ENCODE assay signal across 11 cellular contexts in the genomic region with DNA sequence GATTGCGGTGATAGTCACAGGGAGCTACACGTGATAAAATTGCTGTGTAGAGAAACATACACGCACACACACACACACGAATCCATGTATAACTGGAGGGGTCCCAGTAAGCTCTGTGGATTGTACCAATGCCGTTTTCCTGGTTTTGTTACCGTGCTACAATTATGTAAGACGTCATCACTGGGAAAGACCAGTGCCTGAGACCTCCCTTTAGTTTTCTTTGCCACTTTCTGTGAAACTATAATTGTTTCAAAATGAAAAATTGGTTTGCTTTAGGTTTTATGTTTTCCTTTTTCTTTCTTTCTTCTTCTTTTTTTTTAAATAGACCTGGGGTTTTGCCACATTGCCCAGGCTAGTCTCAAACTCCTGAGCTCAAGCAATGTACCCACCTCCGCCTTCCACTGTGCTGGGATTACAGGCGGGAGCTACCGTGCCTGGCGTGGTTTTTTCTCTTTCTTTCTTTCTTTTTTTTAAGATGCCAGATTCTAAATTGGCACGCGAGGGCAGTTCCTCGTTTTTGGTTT. TPM values are rescaled to one million over a fixed set of nuclear protein-coding genes. Genes with fewer than 3 reads are reported as not detected.
DNase-seq lines count a peak whose midpoint lies in the region; ATAC-seq and TF ChIP-seq lines count a peak whose summit lies in the region.
"Had no signal": no experiment of that assay in that cellular context is flagged by ENCODE, and none has a peak within 500 bp of the region (broad histone marks: within the 10 kb centered on the region; RNA-seq: fewer than 3 reads in every experiment).

No MANE protein-coding gene starts in this region.

- peaks cover 71% of the 10 kb centered on the region for H3K27me3 Mint-ChIP-seq in activated naive CD8-positive, alpha-beta T cell treated with anti-CD3 and anti-CD28 coated beads, Interleukin-2, amount 50 U/mL, for 24 hours
- H3K27me3 Mint-ChIP-seq in natural killer cell treated with Interleukin-12 subunit alpha and Interleukin-12 subunit beta and Interleukin-15 and Interleukin-18, amount 100 ng/mL, for 72 hours, result peaks cover 40 to 74% of the 10 kb centered on the region in 2 donors

- no peak for TF ChIP-seq POLR2A in IMR-90 (IDR thresholded peaks at IDR 0.05; ENCODE audit: low read depth, low read length)
- no peak for TF ChIP-seq POLR2A in prostate gland (IDR thresholded peaks at IDR 0.05)

- no peak overlapping the region for H3K27ac Mint-ChIP-seq in activated naive CD8-positive, alpha-beta T cell treated with anti-CD3 and anti-CD28 coated beads, Interleukin-2, amount 50 U/mL, for 24 hours
- H3K27ac Mint-ChIP-seq in natural killer cell treated with Interleukin-12 subunit alpha and Interleukin-12 subunit beta and Interleukin-15 and Interleukin-18, amount 100 ng/mL, for 72 hours, result peak overlapping the region in 1 of 2 donors; percentile 46

- H3K4me3 ChIP-seq in GM06990 (replicated peaks; ENCODE audit: low read depth, low read length) (peak overlapping the region; percentile 10; the same call in 1 of the 2 replicates), IMR-90 (ENCODE audit: insufficient read depth, low read depth, low read length) (no peak overlapping the region), prostate gland (no peak overlapping the region)
- H3K4me3 ChIP-seq: heart right ventricle, mucosa of descending colon, skin epidermis, uterus had no signal

- H3K4me2 ChIP-seq in IMR-90 (ENCODE audit: low read depth, low read length), result peak overlapping the region; percentile 51; the same call in 1 of the 2 replicates

- intact Hi-C loops in IMR-90 (cut with micrococcal nuclease), result no loop called here
- intact Hi-C loops in prostate gland (cut with DNase I), result no loop called here

- no peak overlapping the region for H3K56ac ChIP-seq in IMR-90 (ENCODE audit: extremely low read depth, insufficient read depth, low read length)

- no peak overlapping the region for H2AK5ac ChIP-seq in IMR-90 (ENCODE audit: low read depth, low read length)

- H2BK5ac ChIP-seq in IMR-90 (ENCODE audit: low read depth, low read length, poor library complexity, severe bottlenecking), result no peak overlapping the region

- no peak overlapping the region for H3K9ac ChIP-seq in IMR-90 (ENCODE audit: low read depth, low read length)

- H4K8ac ChIP-seq in IMR-90 (ENCODE audit: low read depth in 2 of 2, low read length in 2 of 2), result no peak overlapping the region

- dilution Hi-C loops in IMR-90 (cut with HindIII; ENCODE audit: low sequenced_read_pairs, unreplicated experiment), result no loop called here

- H3K9me3 ChIP-seq in IMR-90 (ENCODE audit: control insufficient read depth, insufficient read depth, low read length), result no peaks in the 10 kb centered on the region
- H3K9me3 ChIP-seq in prostate gland, result no peaks in the 10 kb centered on the region
- H3K9me3 ChIP-seq: heart right ventricle, mucosa of descending colon, uterus had no signal

- H3K36me3 ChIP-seq in GM06990 (ENCODE audit: control insufficient read depth, insufficient read depth, low read length) (no peaks in the 10 kb centered on the region), IMR-90 (ENCODE audit: control insufficient read depth, insufficient read depth, low read length) (no peaks in the 10 kb centered on the region), prostate gland (no peaks in the 10 kb centered on the region)
- H3K36me3 ChIP-seq: heart right ventricle, uterus had no signal

- H3K27ac ChIP-seq in IMR-90 (ENCODE audit: insufficient read depth, low read length) (no peak overlapping the region), prostate gland (no peak overlapping the region)
- H3K27ac ChIP-seq: heart right ventricle, skin epidermis, uterus had no signal

- H3K9me1 ChIP-seq in IMR-90 (ENCODE audit: insufficient read depth, low read length), result peaks cover 2% of the 10 kb centered on the region; the same call in 1 of the 2 replicates

- POLR2A ChIA-PET in IMR-90 (lab: Charles Lee; ENCODE audit: unreplicated experiment), result no interaction called here

- no peaks in the 10 kb centered on the region for H4K20me1 ChIP-seq in IMR-90 (ENCODE audit: insufficient read depth, low read length)

- CTCF ChIA-PET in IMR-90 (lab: Yijun Ruan, JAX), result no interaction called here

- no TSS peak for BruUV-seq in IMR-90 (replicated peaks; lab: Mats Ljungman, UMichigan)

- H3K23ac ChIP-seq in IMR-90 (ENCODE audit: low read depth, low read length), result no peak overlapping the region

- no peak for TF ChIP-seq RAD21 in IMR-90 (IDR thresholded peaks at IDR 0.05; ENCODE audit: low read length)

- peaks cover 76% of the 10 kb centered on the region for H3K4me1 Mint-ChIP-seq in activated naive CD8-positive, alpha-beta T cell treated with anti-CD3 and anti-CD28 coated beads, Interleukin-2, amount 50 U/mL, for 24 hours
- H3K4me1 Mint-ChIP-seq in natural killer cell treated with Interleukin-12 subunit alpha and Interleukin-12 subunit beta and Interleukin-15 and Interleukin-18, amount 100 ng/mL, for 72 hours (ENCODE audit: low read depth in 2 of 2), result peaks cover 46 to 49% of the 10 kb centered on the region in 2 donors

- H3K14ac ChIP-seq in IMR-90 (replicated peaks; ENCODE audit: low read depth, low read length), result no peak overlapping the region; the same call in 1 of the 2 replicates

- no peak overlapping the region for H3K4ac ChIP-seq in IMR-90 (ENCODE audit: low read depth, low read length)

- no peak overlapping the region for H2BK15ac ChIP-seq in IMR-90 (ENCODE audit: low read depth, low read length)

- WGBS in IMR-90 (ENCODE audit: extremely low coverage in 2 of 2, insufficient read length in 1 of 2), 2 experiments, result no CpG with 5 or more reads among the region's 14 CpGs
- 32% methylated on average over 14 of the region's 14 CpGs for WGBS in prostate gland

- H3K4me1 ChIP-seq in IMR-90 (ENCODE audit: control insufficient read depth, insufficient read depth, low read length), result peaks cover 4% of the 10 kb centered on the region; the same call in 1 of the 2 replicates
- no peaks in the 10 kb centered on the region for H3K4me1 ChIP-seq in prostate gland (replicated peaks)
- H3K4me1 ChIP-seq: uterus had no signal

- no peak overlapping the region for H2BK20ac ChIP-seq in IMR-90 (ENCODE audit: low read depth, low read length)

- no peak overlapping the region for H4K91ac ChIP-seq in IMR-90 (ENCODE audit: insufficient read depth, low read depth, low read length)

- peak overlapping the region; percentile 51 for H2AK9ac ChIP-seq in IMR-90 (replicated peaks; ENCODE audit: low read depth, low read length, poor library complexity)

- H3K4me3 Mint-ChIP-seq in activated naive CD8-positive, alpha-beta T cell treated with anti-CD3 and anti-CD28 coated beads, Interleukin-2, amount 50 U/mL, for 24 hours, result peak overlapping the region; percentile 38
- H3K4me3 Mint-ChIP-seq in natural killer cell treated with Interleukin-12 subunit alpha and Interleukin-12 subunit beta and Interleukin-15 and Interleukin-18, amount 100 ng/mL, for 72 hours, result peak overlapping the region; percentile 71

- no peak overlapping the region for H3K18ac ChIP-seq in IMR-90 (ENCODE audit: low read depth, low read length)

- in situ Hi-C loops in IMR-90 (cut with MboI; ENCODE audit: low sequenced_read_pairs), result no loop called here

- no peak for TF ChIP-seq CTCF in GM06990 (IDR thresholded peaks at IDR 0.05; ENCODE audit: insufficient read depth, low read length, poor library complexity, severe bottlenecking)
- no peak for TF ChIP-seq CTCF in IMR-90 (conservative IDR thresholded peaks at IDR 0.05; ENCODE audit: low read depth, low read length)
- TF ChIP-seq CTCF in prostate gland (IDR thresholded peaks at IDR 0.05), result no peak

- no peak overlapping the region for H4K5ac ChIP-seq in IMR-90 (ENCODE audit: low read depth, low read length)

- peaks cover 7% of the 10 kb centered on the region for H3K9me3 Mint-ChIP-seq in activated naive CD8-positive, alpha-beta T cell treated with anti-CD3 and anti-CD28 coated beads, Interleukin-2, amount 50 U/mL, for 24 hours
- no peaks in the 10 kb centered on the region for H3K9me3 Mint-ChIP-seq in natural killer cell treated with Interleukin-12 subunit alpha and Interleukin-12 subunit beta and Interleukin-15 and Interleukin-18, amount 100 ng/mL, for 72 hours

- H3K27me3 ChIP-seq in GM06990 (replicated peaks; ENCODE audit: control insufficient read depth, insufficient read depth, low read length), result no peaks in the 10 kb centered on the region
- no peaks in the 10 kb centered on the region for H3K27me3 ChIP-seq in IMR-90 (ENCODE audit: control insufficient read depth, insufficient read depth, low read length)
- H3K27me3 ChIP-seq in prostate gland (replicated peaks; ENCODE audit: insufficient read depth), result peaks cover 25% of the 10 kb centered on the region

- ATAC-seq in IMR-90 (ENCODE audit: low read depth), result no peak
- ATAC-seq in activated naive CD8-positive, alpha-beta T cell treated with anti-CD3 and anti-CD28 coated beads, Interleukin-2, amount 50 U/mL, for 24 hours, result no peak
- no peak for ATAC-seq in natural killer cell treated with Interleukin-12 subunit alpha and Interleukin-12 subunit beta and Interleukin-15 and Interleukin-18, amount 100 ng/mL, for 72 hours
- ATAC-seq in HG03139 (IDR thresholded peaks at IDR 0.05; ENCODE audit: unreplicated experiment), result no peak

- no peak overlapping the region for H2BK120ac ChIP-seq in IMR-90 (ENCODE audit: low read depth, low read length)

- peak overlapping the region; percentile 10 for H2AFZ ChIP-seq in IMR-90 (replicated peaks; ENCODE audit: low read length, poor library complexity)

- DNase-seq in GM06990 (ENCODE audit: extremely low read depth, insufficient read length), result no peak
- no peak for DNase-seq in IMR-90
- no peak for DNase-seq in activated naive CD8-positive, alpha-beta T cell treated with anti-CD3 and anti-CD28 coated beads, Interleukin-2, amount 50 U/mL, for 24 hours
- DNase-seq in natural killer cell treated with Interleukin-12 subunit alpha and Interleukin-12 subunit beta and Interleukin-15 and Interleukin-18, amount 100 ng/mL, for 72 hours (ENCODE audit: low spot score), result no peak
- DNase-seq in NCI-H1092 (lab: John Stamatoyannopoulos, UW), result no peak
- DNase-seq in prostate gland (ENCODE audit: low spot score), result no peak
- DNase-seq: heart right ventricle had no signal

- peaks cover 3% of the 10 kb centered on the region for H3K36me3 Mint-ChIP-seq in activated naive CD8-positive, alpha-beta T cell treated with anti-CD3 and anti-CD28 coated beads, Interleukin-2, amount 50 U/mL, for 24 hours (ENCODE audit: low read depth)
- peaks cover 8% of the 10 kb centered on the region for H3K36me3 Mint-ChIP-seq in natural killer cell treated with Interleukin-12 subunit alpha and Interleukin-12 subunit beta and Interleukin-15 and Interleukin-18, amount 100 ng/mL, for 72 hours

- H3K79me1 ChIP-seq in IMR-90 (ENCODE audit: low read depth in 1 of 2, low read length in 2 of 2), result no peaks in the 10 kb centered on the region

RNA-seq across cellular contexts. Expression of a gene that starts 21.3 kb away (rescaled TPM):
- total RNA-seq in IMR-90 (2012; rRNA removed) (not detected in 2 replicates), prostate gland (not detected)
- polyA plus RNA-seq in IMR-90 (2012; rRNA removed), result not detected in 2 replicates
- not detected in 2 replicates for polyA plus RNA-seq in IMR-90 (2012; cell fraction: cytosol; rRNA removed)
- not detected in 2 replicates for polyA plus RNA-seq in IMR-90 (2012; cell fraction: nucleus; rRNA removed; ENCODE audit: low replicate concordance)
- not detected for total RNA-seq in natural killer cell treated with Interleukin-12 subunit alpha and Interleukin-12 subunit beta and Interleukin-15 and Interleukin-18, amount 100 ng/mL, for 72 hours
- total RNA-seq: heart right ventricle, mucosa of descending colon, uterus had no signal
- polyA plus RNA-seq: heart right ventricle had no signal

RNA-seq across cellular contexts. Expression of a gene that starts 36.3 kb away (rescaled TPM):
- total RNA-seq in IMR-90 (2012; rRNA removed) (0.54 and 0.83 TPM in 2 replicates), prostate gland (1 to 10 TPM; 4.5 to 6.4 TPM)
- 1.0 and 1.3 TPM in 2 replicates for polyA plus RNA-seq in IMR-90 (2012; rRNA removed)
- 1.6 and 1.8 TPM in 2 replicates for polyA plus RNA-seq in IMR-90 (2012; cell fraction: cytosol; rRNA removed)
- polyA plus RNA-seq in IMR-90 (2012; cell fraction: nucleus; rRNA removed; ENCODE audit: low replicate concordance), result 0.76 and 1.6 TPM in 2 replicates
- total RNA-seq in natural killer cell treated with Interleukin-12 subunit alpha and Interleukin-12 subunit beta and Interleukin-15 and Interleukin-18, amount 100 ng/mL, for 72 hours, result 1 to 10 TPM in 1 of 2 donors, not detected in 1; 1.3 TPM

RNA-seq across cellular contexts. Expression of a gene that starts 37.7 kb away (rescaled TPM):
- not detected in 2 replicates for total RNA-seq in IMR-90 (2012; rRNA removed)
- polyA plus RNA-seq in IMR-90 (2012; rRNA removed), result not detected in 2 replicates
- polyA plus RNA-seq in IMR-90 (2012; cell fraction: cytosol; rRNA removed), result not detected in 2 replicates
- not detected in 2 replicates for polyA plus RNA-seq in IMR-90 (2012; cell fraction: nucleus; rRNA removed; ENCODE audit: low replicate concordance)
- not detected for total RNA-seq in natural killer cell treated with Interleukin-12 subunit alpha and Interleukin-12 subunit beta and Interleukin-15 and Interleukin-18, amount 100 ng/mL, for 72 hours
- not detected for total RNA-seq in prostate gland
- total RNA-seq: heart right ventricle, mucosa of descending colon, uterus had no signal
- polyA plus RNA-seq: heart right ventricle had no signal

RNA-seq across cellular contexts. Expression of a gene that starts 54.4 kb away (rescaled TPM):
- total RNA-seq in IMR-90 (2012; rRNA removed), result 5.9 and 6.9 TPM in 2 replicates
- 15.7 and 16.9 TPM in 2 replicates for polyA plus RNA-seq in IMR-90 (2012; rRNA removed)
- polyA plus RNA-seq in IMR-90 (2012; cell fraction: cytosol; rRNA removed), result 9.6 and 12.6 TPM in 2 replicates
- polyA plus RNA-seq in IMR-90 (2012; cell fraction: nucleus; rRNA removed; ENCODE audit: low replicate concordance), result 63.1 and 67.0 TPM in 2 replicates
- total RNA-seq in natural killer cell treated with Interleukin-12 subunit alpha and Interleukin-12 subunit beta and Interleukin-15 and Interleukin-18, amount 100 ng/mL, for 72 hours, result 10 to 100 TPM; 29.5 to 50.6 TPM
- total RNA-seq in prostate gland, result 10 to 100 TPM; 16.9 to 28.3 TPM
